Comparison of ENCODE assay signal across 12 cellular contexts in the genomic region with DNA sequence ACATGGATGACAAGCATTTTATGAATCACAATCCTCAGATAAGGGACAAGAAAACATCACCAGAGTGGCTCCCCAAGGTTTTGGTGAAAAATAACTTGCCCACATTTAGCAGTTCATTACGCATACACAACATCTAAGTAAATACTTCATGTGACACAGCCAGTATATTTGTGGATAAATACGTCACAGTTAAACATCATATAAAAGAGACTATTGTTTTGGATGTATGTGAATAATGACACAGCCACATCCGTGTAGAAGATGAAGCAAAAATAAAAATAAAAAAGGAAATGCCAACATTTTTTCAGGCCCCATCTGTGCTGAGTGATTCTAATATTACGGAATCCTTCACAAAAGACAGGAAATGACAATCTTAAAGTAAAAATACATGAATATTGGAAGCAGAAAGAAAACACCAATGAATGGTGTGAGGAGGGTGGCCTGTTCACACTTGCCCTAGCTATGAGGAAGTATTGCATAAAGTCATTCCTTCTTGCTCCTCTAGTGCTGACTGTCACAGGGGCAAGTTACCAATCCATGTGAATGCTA.
DNase-seq lines count a peak whose midpoint lies in the region; ATAC-seq and TF ChIP-seq lines count a peak whose summit lies in the region.
"Had no signal": no experiment of that assay in that cellular context is flagged by ENCODE, and none has a peak within 500 bp of the region (broad histone marks: within the 10 kb centered on the region; RNA-seq: fewer than 3 reads in every experiment).

No MANE protein-coding gene starts in this region.

- H4K20me1 ChIP-seq in IMR-90 (ENCODE audit: insufficient read depth, low read length) (no peaks in the 10 kb centered on the region), mammary epithelial cell (ENCODE audit: insufficient read depth, low read length) (no peaks in the 10 kb centered on the region)
- H4K20me1 ChIP-seq: BLaER1 treated with 17β-estradiol and CSF1 and Interleukin-3, amounts not matched to agents 10 nM and 100 nM had no signal

- H3K36me3 ChIP-seq in IMR-90 (ENCODE audit: control insufficient read depth, insufficient read depth, low read length) (no peaks in the 10 kb centered on the region), mammary epithelial cell (ENCODE audit: insufficient read depth, low read length) (no peaks in the 10 kb centered on the region)

- no peak overlapping the region for H2AK5ac ChIP-seq in IMR-90 (ENCODE audit: low read depth, low read length)

- no peaks in the 10 kb centered on the region for H3K79me2 ChIP-seq in mammary epithelial cell (ENCODE audit: insufficient read depth, low read length)

- H4K91ac ChIP-seq in IMR-90 (ENCODE audit: insufficient read depth, low read depth, low read length): no peak overlapping the region; the same call in 1 of the 2 replicates

- peak overlapping the region; percentile 63 for H2BK5ac ChIP-seq in IMR-90 (ENCODE audit: low read depth, low read length, poor library complexity, severe bottlenecking)

- H3K27ac ChIP-seq in IMR-90 (ENCODE audit: insufficient read depth, low read length) (no peak overlapping the region), mammary epithelial cell (ENCODE audit: insufficient read depth, low read depth, low read length) (peak overlapping the region; percentile 98)
- H3K27ac ChIP-seq: BLaER1 treated with 17β-estradiol and CSF1 and Interleukin-3, amounts not matched to agents 10 nM and 100 nM had no signal

- peak overlapping the region; percentile 30 to 73 for H4K8ac ChIP-seq in IMR-90 (ENCODE audit: low read depth in 2 of 2, low read length in 2 of 2)

- dilution Hi-C loops in IMR-90 (cut with HindIII; ENCODE audit: low sequenced_read_pairs, unreplicated experiment) (no loop called here), mammary epithelial cell (cut with HindIII; ENCODE audit: low sequenced_read_pairs) (no loop called here)

- no peak overlapping the region for H2BK20ac ChIP-seq in IMR-90 (ENCODE audit: low read depth, low read length)

- no peak overlapping the region for H2BK15ac ChIP-seq in IMR-90 (ENCODE audit: low read depth, low read length)

- H3K14ac ChIP-seq in IMR-90 (replicated peaks; ENCODE audit: low read depth, low read length): no peak overlapping the region; the same call in 1 of the 2 replicates

- intact Hi-C loops in IMR-90 (cut with micrococcal nuclease) (no loop called here), mammary epithelial cell (cut with micrococcal nuclease) (loop anchor here (1.0 to 5.0 kb wide), 4 partner anchors 78 to 343 kb away; no protein-coding TSS in a partner anchor)

- CTCF ChIA-PET in IMR-90 (lab: Yijun Ruan, JAX): no interaction called here
- CTCF ChIA-PET in mammary epithelial cell (lab: Charles Lee; ENCODE audit: low non-redundant PET): interaction anchor here (0.7 kb wide), 1 partner anchor 488 kb away, joined by 9 read pairs; no protein-coding TSS in a partner anchor

- DNase-seq in AG08395 (ENCODE audit: low spot score): peak; percentile 11
- DNase-seq in IMR-90: peak; percentile 71
- DNase-seq in mammary epithelial cell: peak; percentile 95
- no peak for DNase-seq in middle frontal gyrus (ENCODE audit: extremely low spot score, low spot score)
- DNase-seq in putamen (ENCODE audit: low spot score): no peak
- no peak for DNase-seq in glutamatergic neuron
- DNase-seq: activated gamma-delta T cell, NCI-H1436 treated with DMSO at 0.1 percent for 48 hours had no signal

- TF ChIP-seq POLR2A in IMR-90 (IDR thresholded peaks at IDR 0.05; ENCODE audit: low read depth, low read length): no peak

- no peak overlapping the region for H2AK9ac ChIP-seq in IMR-90 (replicated peaks; ENCODE audit: low read depth, low read length, poor library complexity)

- H3K4ac ChIP-seq in IMR-90 (ENCODE audit: low read depth, low read length): 0 out of 2 replicates have a peak overlapping the region, but pooled peaks have one; percentile 18

- H3K79me1 ChIP-seq in IMR-90 (ENCODE audit: low read depth in 1 of 2, low read length in 2 of 2): no peaks in the 10 kb centered on the region

- H3K9me3 Mint-ChIP-seq in nephron (no peaks in the 10 kb centered on the region), glutamatergic neuron (ENCODE audit: unreplicated experiment) (no peaks in the 10 kb centered on the region)

- H3K4me2 ChIP-seq in IMR-90 (ENCODE audit: low read depth, low read length) (peak overlapping the region; percentile 52; the same call in 1 of the 2 replicates), mammary epithelial cell (ENCODE audit: insufficient read depth, low read depth, low read length) (peak overlapping the region; percentile 17)
- H3K4me2 ChIP-seq: BLaER1 treated with 17β-estradiol and CSF1 and Interleukin-3, amounts not matched to agents 10 nM and 100 nM had no signal

- no peak overlapping the region for H3K56ac ChIP-seq in IMR-90 (ENCODE audit: extremely low read depth, insufficient read depth, low read length)

- H3K9me3 ChIP-seq in IMR-90 (ENCODE audit: control insufficient read depth, insufficient read depth, low read length) (no peaks in the 10 kb centered on the region), mammary epithelial cell (replicated peaks; ENCODE audit: insufficient read depth, low read length) (no peaks in the 10 kb centered on the region)
- H3K9me3 ChIP-seq: BLaER1 treated with 17β-estradiol and CSF1 and Interleukin-3, amounts not matched to agents 10 nM and 100 nM had no signal

- H2AFZ ChIP-seq in IMR-90 (replicated peaks; ENCODE audit: low read length, poor library complexity) (no peak overlapping the region), mammary epithelial cell (ENCODE audit: low read depth, low read length) (peak overlapping the region; percentile 64)

- H3K27me3 Mint-ChIP-seq in nephron (ENCODE audit: low read depth) (no peaks in the 10 kb centered on the region), glutamatergic neuron (ENCODE audit: unreplicated experiment) (no peaks in the 10 kb centered on the region)

- TF ChIP-seq CTCF in IMR-90 (conservative IDR thresholded peaks at IDR 0.05; ENCODE audit: low read depth, low read length) (no peak), mammary epithelial cell (conservative IDR thresholded peaks at IDR 0.05 in 1 of 2, IDR thresholded peaks at IDR 0.05 in 1 of 2; ENCODE audit: extremely low read depth in 1 of 2, insufficient read depth in 1 of 2, low read depth in 1 of 2, low read length in 2 of 2) (no peak), nephron (IDR thresholded peaks at IDR 0.05; ENCODE audit: unreplicated experiment in 3 of 3) (no peak), glutamatergic neuron (IDR thresholded peaks at IDR 0.05; ENCODE audit: partially characterized antibody, unreplicated experiment) (no peak)

- ATAC-seq in IMR-90 (ENCODE audit: low read depth) (peak; percentile 65), HG02938 (IDR thresholded peaks at IDR 0.05; ENCODE audit: unreplicated experiment) (no peak)
- ATAC-seq: Panc1 had no signal

- no CpG with 5 or more reads among the region's 4 CpGs for WGBS in IMR-90 (ENCODE audit: extremely low coverage in 2 of 2, insufficient read length in 1 of 2), 2 experiments
- 4% methylated on average over 4 of the region's 4 CpGs for WGBS in mammary epithelial cell (ENCODE audit: low coverage, missing lambda C conversion rate)

- H3K9ac ChIP-seq in IMR-90 (ENCODE audit: low read depth, low read length) (no peak overlapping the region), mammary epithelial cell (ENCODE audit: insufficient read depth, low read length) (peak overlapping the region; percentile 62)
- H3K9ac ChIP-seq: BLaER1 treated with 17β-estradiol and CSF1 and Interleukin-3, amounts not matched to agents 10 nM and 100 nM had no signal

- peak overlapping the region; percentile 54; the same call in 1 of the 2 replicates for H3K23ac ChIP-seq in IMR-90 (ENCODE audit: low read depth, low read length)

- H3K18ac ChIP-seq in IMR-90 (ENCODE audit: low read depth, low read length): peak overlapping the region; percentile 38; the same call in 1 of the 2 replicates

- H3K4me1 ChIP-seq in IMR-90 (ENCODE audit: control insufficient read depth, insufficient read depth, low read length): peaks cover 4% of the 10 kb centered on the region; the same call in 1 of the 2 replicates
- H3K4me1 ChIP-seq in mammary epithelial cell (ENCODE audit: insufficient read depth, low read length): peaks cover 18% of the 10 kb centered on the region

- H3K36me3 Mint-ChIP-seq in nephron (ENCODE audit: low read depth) (peaks cover 5% of the 10 kb centered on the region), glutamatergic neuron (ENCODE audit: unreplicated experiment) (no peaks in the 10 kb centered on the region)

- H4K5ac ChIP-seq in IMR-90 (ENCODE audit: low read depth, low read length): no peak overlapping the region

- POLR2A ChIA-PET in IMR-90 (lab: Charles Lee; ENCODE audit: unreplicated experiment): no interaction called here

- H3K4me1 Mint-ChIP-seq in nephron: peaks cover 15% of the 10 kb centered on the region
- H3K4me1 Mint-ChIP-seq in glutamatergic neuron (ENCODE audit: low read depth, unreplicated experiment): no peaks in the 10 kb centered on the region

- H3K27ac Mint-ChIP-seq in nephron: peak overlapping the region; percentile 20 to 60 (median 33)
- no peak overlapping the region for H3K27ac Mint-ChIP-seq in glutamatergic neuron (ENCODE audit: unreplicated experiment)

- in situ Hi-C loops in IMR-90 (cut with MboI; ENCODE audit: low sequenced_read_pairs) (no loop called here), mammary epithelial cell (cut with MboI; ENCODE audit: low sequenced_read_pairs in 2 of 2) (no loop called here)

- peaks cover 3% of the 10 kb centered on the region; the same call in 1 of the 2 replicates for H3K9me1 ChIP-seq in IMR-90 (ENCODE audit: insufficient read depth, low read length)

- peak overlapping the region; percentile 41; the same call in 1 of the 2 replicates for H2BK120ac ChIP-seq in IMR-90 (ENCODE audit: low read depth, low read length)

- TF ChIP-seq RAD21 in IMR-90 (IDR thresholded peaks at IDR 0.05; ENCODE audit: low read length): no peak

- H3K27me3 ChIP-seq in IMR-90 (ENCODE audit: control insufficient read depth, insufficient read depth, low read length): no peaks in the 10 kb centered on the region
- H3K27me3 ChIP-seq in mammary epithelial cell (ENCODE audit: insufficient read depth, low read length): no peaks in the 10 kb centered on the region
- H3K27me3 ChIP-seq: BLaER1 treated with 17β-estradiol and CSF1 and Interleukin-3, amounts not matched to agents 10 nM and 100 nM had no signal

- H3K4me3 Mint-ChIP-seq in nephron (no peak overlapping the region), glutamatergic neuron (ENCODE audit: unreplicated experiment) (no peak overlapping the region)

- H3K4me3 ChIP-seq in IMR-90 (ENCODE audit: insufficient read depth, low read depth, low read length) (no peak overlapping the region), mammary epithelial cell (replicated peaks in 1 of 3; ENCODE audit: insufficient read depth in 1 of 3, low read depth in 2 of 3, low read length in 3 of 3) (no peak overlapping the region)
- H3K4me3 ChIP-seq: BLaER1 treated with 17β-estradiol and CSF1 and Interleukin-3, amounts not matched to agents 10 nM and 100 nM had no signal

- BruUV-seq in IMR-90 (replicated peaks; lab: Mats Ljungman, UMichigan) (no TSS peak), mammary epithelial cell (replicated peaks; lab: Mats Ljungman, UMichigan) (no TSS peak)

TF ChIP-seq in IMR-90, 13 proteins besides CTCF, POLR2A, EP300 and RAD21 (continues in another document):
- peak; percentile 28; the same call in 1 of the 2 replicates for TF ChIP-seq BHLHE40 (IDR thresholded peaks at IDR 0.05; ENCODE audit: low read depth, low read length)

Comparison
In these comparisons a context has a peak if more than half of its experiments do, and no peak if none do; other contexts are left out.
1. DNase-seq: peak in AG08395 (single experiment), IMR-90 (single experiment) and mammary epithelial cell (single experiment); none in middle frontal gyrus (single experiment), putamen (single experiment) and glutamatergic neuron (single experiment).